ENCODE assay signal across 1 cellular context in genomic region chr6:134458857-134459657, GRCh38.
TF ChIP-seq lines count a peak whose summit lies in the region.

No MANE protein-coding gene starts in this region.

TF ChIP-seq in GM23338, 12 proteins besides CTCF, POLR2A, EP300 and RAD21 (continued from another document):
- TF ChIP-seq CREB1 (CRISPR knock-in tag; IDR thresholded peaks at IDR 0.05; ENCODE audit: low read depth) (no peak), NANOG (IDR thresholded peaks at IDR 0.05; ENCODE audit: borderline replicate concordance) (no peak), STAT1 (IDR thresholded peaks at IDR 0.05; ENCODE audit: unreplicated experiment) (no peak)
